In genomic region chr17:76266244-76266938, GRCh38 we compare ENCODE assay signal across 1 cellular context.
TF ChIP-seq lines count a peak whose summit lies in the region.

No MANE protein-coding gene starts in this region.

TF ChIP-seq in GM23338, 12 proteins besides CTCF, POLR2A, EP300 and RAD21 (continued from another document):
- TF ChIP-seq ETS1 (IDR thresholded peaks at IDR 0.05) (no peak), ZNF462 (CRISPR knock-in tag; IDR thresholded peaks at IDR 0.05) (no peak), JUNB (IDR thresholded peaks at IDR 0.05; ENCODE audit: unreplicated experiment) (no peak), CREB1 (CRISPR knock-in tag; IDR thresholded peaks at IDR 0.05; ENCODE audit: low read depth) (no peak)
